In the genomic region with DNA sequence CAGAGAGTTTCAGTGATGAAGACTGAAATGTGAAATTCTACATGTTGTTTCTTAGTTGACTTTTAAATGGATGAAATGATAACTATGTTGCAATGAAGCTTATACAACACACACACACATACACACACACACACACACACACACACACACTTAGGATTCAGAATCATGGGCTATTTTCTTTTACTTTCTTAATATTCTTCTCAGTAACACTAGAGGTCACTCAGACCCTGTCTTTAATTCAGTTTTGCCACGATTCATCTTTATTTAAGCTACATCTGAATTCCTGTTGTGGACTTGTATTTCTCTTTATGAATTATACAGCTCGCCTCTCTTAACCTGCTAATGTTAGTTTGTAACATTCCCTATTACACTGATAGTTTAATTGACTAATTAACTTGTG, we compare ENCODE assay signal across 9 cellular contexts.
DNase-seq lines count a peak whose midpoint lies in the region; ATAC-seq and TF ChIP-seq lines count a peak whose summit lies in the region.
"Had no signal": no experiment of that assay in that cellular context is flagged by ENCODE, and none has a peak within 500 bp of the region (broad histone marks: within the 10 kb centered on the region; RNA-seq: fewer than 3 reads in every experiment).

No MANE protein-coding gene starts in this region.

- no peak overlapping the region for H3K56ac ChIP-seq in H9 (ENCODE audit: insufficient read length, low read depth, low read length)

- H3K4me2 ChIP-seq in H9 (ENCODE audit: insufficient read depth, insufficient read length, low read length) (no peak overlapping the region), PC-3 (ENCODE audit: low read length) (no peak overlapping the region)

- H3K27me3 Mint-ChIP-seq in H9 (ENCODE audit: low read depth), result no peaks in the 10 kb centered on the region

- H3K4me1 ChIP-seq in H9 (ENCODE audit: insufficient read depth, low read length) (no peaks in the 10 kb centered on the region), PC-3 (ENCODE audit: insufficient read depth, low read length) (no peaks in the 10 kb centered on the region)

- H4K20me1 ChIP-seq in H9 (ENCODE audit: control insufficient read depth, insufficient read depth, insufficient read length), result no peaks in the 10 kb centered on the region
- no peaks in the 10 kb centered on the region for H4K20me1 ChIP-seq in PC-3 (ENCODE audit: low read length)

- no peaks in the 10 kb centered on the region for H3K79me1 ChIP-seq in H9 (ENCODE audit: insufficient read depth, low read depth, low read length, poor library complexity, severe bottlenecking)

- H3K9ac ChIP-seq in H9 (ENCODE audit: extremely low read depth, insufficient read length, low read length), result no peak overlapping the region
- no peak overlapping the region for H3K9ac ChIP-seq in PC-3 (ENCODE audit: low read length)

- H3K27ac ChIP-seq in H9 (ENCODE audit: insufficient read length, low read depth, low read length) (no peak overlapping the region), PC-3 (ENCODE audit: low read length) (no peak overlapping the region)
- H3K27ac ChIP-seq: sigmoid colon had no signal

- H3K9me3 ChIP-seq in H9 (ENCODE audit: control insufficient read depth, low read depth, low read length), result no peaks in the 10 kb centered on the region
- H3K9me3 ChIP-seq in PC-3 (ENCODE audit: low read length), result no peaks in the 10 kb centered on the region
- H3K9me3 ChIP-seq: sigmoid colon had no signal

- no peak overlapping the region for H4K91ac ChIP-seq in H9 (ENCODE audit: insufficient read length, low read depth, low read length)

- H3K9me3 Mint-ChIP-seq in H9, result peaks cover 15 to 18% of the 10 kb centered on the region in 2 experiments

- no peaks in the 10 kb centered on the region for H3K27me3 ChIP-seq in H9 (ENCODE audit: insufficient read depth, low read length)
- H3K27me3 ChIP-seq in PC-3 (ENCODE audit: low read length), result peaks cover 15% of the 10 kb centered on the region; the same call in 1 of the 2 replicates
- H3K27me3 ChIP-seq: sigmoid colon had no signal

- in situ Hi-C loops in Caki2 (cut with HindIII; ENCODE audit: low pct_unique_long_range_greater_than_20kb, low sequenced_read_pairs), result no loop called here

- H3K4ac ChIP-seq in H9 (ENCODE audit: low read depth, low read length), result no peak overlapping the region

- H3K79me2 ChIP-seq in H9 (ENCODE audit: insufficient read depth, low read length) (no peaks in the 10 kb centered on the region), PC-3 (ENCODE audit: low read length) (no peaks in the 10 kb centered on the region)

- WGBS in H9 (ENCODE audit: extremely low coverage, insufficient read length, low lambda C conversion rate), result no CpG with 5 or more reads among the region's 2 CpGs

- peaks cover 10 to 13% of the 10 kb centered on the region in 2 experiments for H3K4me1 Mint-ChIP-seq in H9

- no peak overlapping the region for H3K27ac Mint-ChIP-seq in H9

- H2BK20ac ChIP-seq in H9 (ENCODE audit: low read depth, low read length, poor library complexity, severe bottlenecking), result no peak overlapping the region

- H4K5ac ChIP-seq in H9 (ENCODE audit: insufficient read length, low read depth, low read length), result no peak overlapping the region

- no TSS peak for BruUV-seq in PC-3 (replicated peaks; lab: Mats Ljungman, UMichigan)

- peaks cover 5 to 12% (median 10%) of the 10 kb centered on the region in 3 experiments; a peak in 6 of 7 replicates for H3K36me3 Mint-ChIP-seq in H9 (ENCODE audit: insufficient read depth in 1 of 3, low read depth in 3 of 3)

- no peak overlapping the region for H2BK5ac ChIP-seq in H9 (ENCODE audit: insufficient read length, low read length)

- no peak overlapping the region for H3K23ac ChIP-seq in H9 (ENCODE audit: insufficient read length, low read depth, low read length)

- intact Hi-C loops in PC-3 (cut with micrococcal nuclease), result no loop called here
- intact Hi-C loops in posterior cingulate gyrus (cut with DNase I), result no loop called here

- no peak overlapping the region for H3K4me3 Mint-ChIP-seq in H9

- no peak overlapping the region for H3K4me3 ChIP-seq in PC-3 (ENCODE audit: low read length)
- H3K4me3 ChIP-seq: sigmoid colon had no signal

- no peaks in the 10 kb centered on the region for H3F3A ChIP-seq in PC-3 (ENCODE audit: low read length, unreplicated experiment)

- POLR2A ChIA-PET in PC-3 (lab: Charles Lee; ENCODE audit: unreplicated experiment), result no interaction called here

- no peaks in the 10 kb centered on the region for H3K9me2 ChIP-seq in PC-3 (replicated peaks; ENCODE audit: low read length)

- H3K18ac ChIP-seq in H9 (ENCODE audit: insufficient read length, low read depth, low read length), result no peak overlapping the region

- no peak overlapping the region for H3K14ac ChIP-seq in H9 (ENCODE audit: insufficient read depth, low read length)

- no peaks in the 10 kb centered on the region for H3K23me2 ChIP-seq in H9 (ENCODE audit: insufficient read length, low read depth, low read length, poor library complexity, severe bottlenecking)

- no peak overlapping the region for H2AFZ ChIP-seq in H9 (ENCODE audit: low read length)
- H2AFZ ChIP-seq in PC-3 (ENCODE audit: low read length), result no peak overlapping the region

- H3K36me3 ChIP-seq in PC-3 (ENCODE audit: low read depth, low read length), result no peaks in the 10 kb centered on the region
- H3K36me3 ChIP-seq: sigmoid colon had no signal

- H3T11ph ChIP-seq in H9 (ENCODE audit: low read length), result no peak overlapping the region

- no peak overlapping the region for H2BK12ac ChIP-seq in H9 (ENCODE audit: insufficient read length, low read depth, low read length)

- TF ChIP-seq CTCF in H9 (conservative IDR thresholded peaks at IDR 0.05), result peak; percentile 67
- TF ChIP-seq CTCF in PC-3 (conservative IDR thresholded peaks at IDR 0.05; ENCODE audit: low read depth, low read length), result peak; percentile 43; the same call in 1 of the 2 replicates

- no peak overlapping the region for H2AK5ac ChIP-seq in H9 (ENCODE audit: insufficient read length, low read length)

- no peak overlapping the region for H4K8ac ChIP-seq in H9 (replicated peaks; ENCODE audit: insufficient read length, low read depth, low read length)

- DNase-seq in Caki2 (ENCODE audit: low read depth), result peak; percentile 4
- no peak for DNase-seq in H9
- peak; percentile 35 for DNase-seq in PC-3
- DNase-seq in iPS-NIHi11 (ENCODE audit: low spot score), result peak; percentile 18
- DNase-seq in NCI-H2227 (lab: John Stamatoyannopoulos, UW; ENCODE audit: unreplicated experiment), result no peak
- DNase-seq in NCI-H774 (lab: John Stamatoyannopoulos, UW), result no peak
- DNase-seq in posterior cingulate gyrus, result no peak
- no peak for DNase-seq in COLO668 (lab: John Stamatoyannopoulos, UW; ENCODE audit: unreplicated experiment)
- DNase-seq: sigmoid colon had no signal

- no peak for ATAC-seq in PC-3

- no peak overlapping the region for H2BK15ac ChIP-seq in H9 (ENCODE audit: low read depth, low read length)

- CTCF ChIA-PET in PC-3 (lab: Charles Lee), result no interaction called here

- no peak overlapping the region for H2BK120ac ChIP-seq in H9 (ENCODE audit: low read depth, low read length, poor library complexity, severe bottlenecking)

Comparison
In these comparisons a context has a peak if more than half of its experiments do, and no peak if none do; other contexts are left out.
1. DNase-seq: peak in Caki2 (single experiment), PC-3 (single experiment) and iPS-NIHi11 (single experiment); none in H9 (single experiment), NCI-H2227 (single experiment), NCI-H774 (single experiment), posterior cingulate gyrus (0 of 10) and COLO668 (single experiment).